9 cellular contexts compared by ENCODE assay signal in the genomic region with DNA sequence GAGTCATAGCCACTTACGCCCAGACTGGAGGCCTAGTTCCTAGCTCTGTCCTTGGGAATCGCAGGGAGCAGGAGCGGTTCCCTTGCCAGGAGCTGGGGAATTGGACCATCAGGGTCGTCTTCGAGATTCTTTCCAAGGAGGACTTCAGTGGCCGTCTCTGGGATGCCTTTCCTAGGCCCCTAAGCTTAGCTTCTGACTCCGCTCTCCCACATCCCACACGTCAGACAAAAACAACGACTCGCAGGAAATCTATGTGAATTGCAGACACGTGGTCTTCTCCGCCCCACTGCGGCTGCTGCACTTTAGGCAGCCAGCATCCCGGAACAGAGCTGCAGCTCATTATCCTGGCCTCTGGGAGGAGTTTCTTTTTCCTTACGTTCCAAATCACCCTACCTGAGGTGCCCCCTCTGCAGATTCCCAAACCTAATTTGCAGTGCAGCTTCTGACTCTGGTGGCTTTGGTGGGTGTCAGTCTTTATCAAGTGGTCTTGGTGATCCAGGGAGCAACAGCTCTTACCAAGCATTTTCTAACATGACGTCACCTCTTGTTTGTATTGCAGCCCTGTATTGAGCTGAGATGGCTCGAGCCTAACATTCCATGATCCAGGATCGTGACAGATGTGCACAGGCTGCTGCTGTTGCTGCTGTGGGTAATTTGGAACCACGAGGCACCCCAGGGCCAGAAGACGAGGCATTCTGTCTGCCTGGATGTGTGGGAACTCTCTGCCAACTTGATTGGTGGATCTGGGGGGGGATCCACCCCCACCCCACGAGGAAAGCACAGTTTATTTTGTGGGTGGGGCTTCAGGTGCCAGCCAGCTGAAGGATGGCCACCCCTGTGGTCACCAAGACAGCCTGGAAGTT. TPM values are rescaled to one million over a fixed set of nuclear protein-coding genes. Genes with fewer than 3 reads are reported as not detected.
DNase-seq lines count a peak whose midpoint lies in the region; ATAC-seq and TF ChIP-seq lines count a peak whose summit lies in the region.
"Had no signal": no experiment of that assay in that cellular context is flagged by ENCODE, and none has a peak within 500 bp of the region (broad histone marks: within the 10 kb centered on the region; RNA-seq: fewer than 3 reads in every experiment).

No MANE protein-coding gene starts in this region.

- peaks cover 8% of the 10 kb centered on the region for H3K9me3 ChIP-seq in left ventricle myocardium inferior (replicated peaks)

- peaks cover 34% of the 10 kb centered on the region for H3K4me1 ChIP-seq in left ventricle myocardium inferior

- peaks cover 22% of the 10 kb centered on the region for H3K36me3 Mint-ChIP-seq in activated naive CD8-positive, alpha-beta T cell treated with anti-CD3 and anti-CD28 coated beads, Interleukin-2, amount 50 U/mL, for 24 hours (ENCODE audit: low read depth)

- peak overlapping the region; percentile 93 for H3K27ac Mint-ChIP-seq in activated naive CD8-positive, alpha-beta T cell treated with anti-CD3 and anti-CD28 coated beads, Interleukin-2, amount 50 U/mL, for 24 hours

- no peaks in the 10 kb centered on the region for H3K27me3 ChIP-seq in left ventricle myocardium inferior (ENCODE audit: low read depth)

- intact Hi-C loops in left ventricle myocardium inferior (cut with micrococcal nuclease) = no loop called here
- intact Hi-C loops in posterior cingulate gyrus (cut with DNase I) = no loop called here

- no peak for ATAC-seq in activated naive CD8-positive, alpha-beta T cell treated with anti-CD3 and anti-CD28 coated beads, Interleukin-2, amount 50 U/mL, for 24 hours
- no peak for ATAC-seq in GM19463 (IDR thresholded peaks at IDR 0.05; ENCODE audit: unreplicated experiment)

- peak; percentile 65 for DNase-seq in CD1c-positive myeloid dendritic cell (ENCODE audit: extremely low spot score)
- peak; percentile 45 for DNase-seq in HS-27A (ENCODE audit: low read depth)
- peak; percentile 70 for DNase-seq in RPMI8226
- DNase-seq in activated naive CD8-positive, alpha-beta T cell treated with anti-CD3 and anti-CD28 coated beads, Interleukin-2, amount 50 U/mL, for 24 hours = peak; percentile 47
- DNase-seq in left ventricle myocardium inferior = peak; percentile 16
- peak in 7 of 10 donors; percentile 35 to 93 (median 61) for DNase-seq in posterior cingulate gyrus
- DNase-seq in NCI-H774 (lab: John Stamatoyannopoulos, UW) = no peak

- H3K36me3 ChIP-seq in left ventricle myocardium inferior = no peaks in the 10 kb centered on the region

- H3K4me3 ChIP-seq in left ventricle myocardium inferior = peak overlapping the region; percentile 87

- TF ChIP-seq CTCF in left ventricle myocardium inferior (IDR thresholded peaks at IDR 0.05; ENCODE audit: borderline replicate concordance) = peak; percentile 20

- peaks cover 12% of the 10 kb centered on the region for H3K9me3 Mint-ChIP-seq in activated naive CD8-positive, alpha-beta T cell treated with anti-CD3 and anti-CD28 coated beads, Interleukin-2, amount 50 U/mL, for 24 hours

- H3K4me1 Mint-ChIP-seq in activated naive CD8-positive, alpha-beta T cell treated with anti-CD3 and anti-CD28 coated beads, Interleukin-2, amount 50 U/mL, for 24 hours = peaks cover 34% of the 10 kb centered on the region

- peak overlapping the region; percentile 78 for H3K27ac ChIP-seq in left ventricle myocardium inferior (replicated peaks)

- H3K4me3 Mint-ChIP-seq in activated naive CD8-positive, alpha-beta T cell treated with anti-CD3 and anti-CD28 coated beads, Interleukin-2, amount 50 U/mL, for 24 hours = peak overlapping the region; percentile 97

- H3K27me3 Mint-ChIP-seq in activated naive CD8-positive, alpha-beta T cell treated with anti-CD3 and anti-CD28 coated beads, Interleukin-2, amount 50 U/mL, for 24 hours = peaks cover 2% of the 10 kb centered on the region

RNA-seq across cellular contexts. Expression of a gene that starts 1.1 kb away (rescaled TPM):
- total RNA-seq in left ventricle myocardium inferior = 11.2 TPM

RNA-seq across cellular contexts. Expression of a gene that starts 42.0 kb away (rescaled TPM):
- total RNA-seq in left ventricle myocardium inferior = not detected
- total RNA-seq: T-helper 2 cell treated with Interferon-gamma antibody and Interleukin-4, amounts not matched to agents 100 ng/mL and 5 ng/mL, for 36 hours had no signal
